In the genomic region with DNA sequence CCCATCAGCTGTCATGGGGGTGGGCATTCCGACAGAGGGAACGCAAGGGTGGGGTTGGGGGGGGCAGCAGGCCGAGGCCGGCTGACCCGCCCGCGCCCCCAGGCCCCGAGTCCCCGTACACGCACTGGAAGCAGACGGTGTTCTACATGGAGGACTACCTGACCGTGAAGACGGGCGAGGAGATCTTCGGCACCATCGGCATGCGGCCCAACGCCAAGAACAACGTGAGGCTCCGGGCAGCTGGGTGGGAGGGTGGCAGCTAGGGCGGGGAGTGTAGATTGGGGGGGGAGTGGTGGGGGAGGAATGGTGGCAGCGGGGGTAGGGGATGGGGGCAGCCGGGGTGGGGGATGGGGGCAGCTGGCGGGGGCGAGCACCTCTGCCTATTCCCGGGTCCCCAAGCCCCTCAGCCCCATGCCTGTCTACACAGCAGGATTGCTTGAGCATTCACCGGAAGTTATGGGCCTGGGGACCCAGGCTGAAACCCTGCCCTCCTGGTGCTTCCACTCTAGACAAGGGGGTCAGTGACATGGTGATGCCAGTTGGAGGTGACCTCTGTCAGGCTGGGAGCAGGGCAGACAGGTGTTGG, we compare ENCODE assay signal across 19 cellular contexts.
"Had no signal": no experiment of that assay in that cellular context is flagged by ENCODE, and none has a peak within 500 bp of the region (broad histone marks: within the 10 kb centered on the region; RNA-seq: fewer than 3 reads in every experiment).

No MANE protein-coding gene starts in this region.

- H3K4me2 ChIP-seq: smooth muscle cell had no signal

- H3K9me3 ChIP-seq: esophagus muscularis mucosa, neutrophil had no signal

- H3K9me3 Mint-ChIP-seq: stimulated activated effector memory CD8-positive, alpha-beta T cell treated with anti-CD3 and anti-CD28 coated beads, Interleukin-12 subunit alpha, Interleukin-12 subunit beta, amount 100 ng/mL, for 72 hours; T-helper 2 cell treated with Interferon-gamma antibody and Interleukin-4, amounts not matched to agents 5 μg/mL and 100 μg/mL, for 36 hours had no signal

- H3K27me3 ChIP-seq: brain microvascular endothelial cell had no signal

- H3K27ac ChIP-seq: brain microvascular endothelial cell, neutrophil had no signal

- DNase-seq: activated CD4-positive, alpha-beta T cell treated with anti-CD3 and anti-CD28 coated beads, Interleukin-2, amount 50 U/mL, for 4 hours; activated CD4-positive, CD25-positive, alpha-beta regulatory T cell treated with anti-CD3 and anti-CD28 coated beads, Interleukin-2, amount 50 U/mL, for 72 hours; activated naive CD4-positive, alpha-beta T cell treated with anti-CD3 and anti-CD28 coated beads, Interleukin-2, amount 50 U/mL, for 16 hours; activated T-cell treated with anti-CD3 and anti-CD28 coated beads, Interleukin-2, amount 50 U/mL, for 1 hour; amniotic stem cell; brain microvascular endothelial cell; cerebellar nuclear complex; dermis blood vessel endothelial cell; foreskin fibroblast; head of caudate nucleus; midbrain; SW 1271; trophoblast cell had no signal

- H3K27ac Mint-ChIP-seq: T-helper 2 cell treated with Interferon-gamma antibody and Interleukin-4, amounts not matched to agents 5 μg/mL and 100 μg/mL, for 36 hours had no signal

- ATAC-seq: stimulated activated effector memory CD8-positive, alpha-beta T cell treated with anti-CD3 and anti-CD28 coated beads, Interleukin-12 subunit alpha, Interleukin-12 subunit beta, amount 100 ng/mL, for 72 hours had no signal

- H3K4me3 ChIP-seq: lung, smooth muscle cell had no signal

- H3K4me3 Mint-ChIP-seq: stimulated activated effector memory CD8-positive, alpha-beta T cell treated with anti-CD3 and anti-CD28 coated beads, Interleukin-12 subunit alpha, Interleukin-12 subunit beta, amount 100 ng/mL, for 72 hours; T-helper 2 cell treated with Interferon-gamma antibody and Interleukin-4, amounts not matched to agents 5 μg/mL and 100 μg/mL, for 36 hours had no signal
